1 cellular context compared by ENCODE assay signal in the genomic region with DNA sequence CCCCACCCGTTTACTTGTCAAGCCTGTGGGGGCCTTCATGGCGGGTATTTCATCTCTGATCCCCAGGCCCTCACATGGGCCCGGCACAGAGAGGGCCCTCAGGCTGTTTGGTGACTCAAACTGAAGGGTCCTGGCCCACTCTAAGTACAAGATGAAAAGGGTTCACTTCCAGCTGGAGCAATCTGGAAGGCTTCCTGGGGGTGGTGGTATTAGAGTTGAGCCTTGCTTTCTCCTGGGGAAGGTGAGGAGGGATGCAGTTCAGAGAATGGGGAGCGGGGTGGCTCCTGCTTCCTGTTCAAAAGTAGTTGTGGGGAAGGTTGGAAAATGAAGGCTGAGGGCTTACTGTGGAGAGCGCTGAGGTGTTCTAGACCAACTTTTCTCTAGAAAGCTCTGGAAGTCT.
TF ChIP-seq lines count a peak whose summit lies in the region.

No MANE protein-coding gene starts in this region.

TF ChIP-seq in GM23338, 12 proteins besides CTCF, POLR2A, EP300 and RAD21 (continued from another document):
- TF ChIP-seq REST (IDR thresholded peaks at IDR 0.05; ENCODE audit: unreplicated experiment) (no peak), ZNF462 (CRISPR knock-in tag; IDR thresholded peaks at IDR 0.05) (no peak)
